1 cellular context compared by ENCODE assay signal in genomic region chr2:128654404-128654803, GRCh38.
TF ChIP-seq lines count a peak whose summit lies in the region.

No MANE protein-coding gene starts in this region.

TF ChIP-seq in K562, 482 proteins besides CTCF, POLR2A, EP300 and RAD21 (continued from another document):
- TF ChIP-seq PBX2 (CRISPR knock-in tag; IDR thresholded peaks at IDR 0.05; ENCODE audit: low read depth) (no peak), PBX2 (tag; conservative IDR thresholded peaks at IDR 0.05; ENCODE audit: low read depth) (peak; percentile 57)
